14 cellular contexts compared by ENCODE assay signal in the genomic region with DNA sequence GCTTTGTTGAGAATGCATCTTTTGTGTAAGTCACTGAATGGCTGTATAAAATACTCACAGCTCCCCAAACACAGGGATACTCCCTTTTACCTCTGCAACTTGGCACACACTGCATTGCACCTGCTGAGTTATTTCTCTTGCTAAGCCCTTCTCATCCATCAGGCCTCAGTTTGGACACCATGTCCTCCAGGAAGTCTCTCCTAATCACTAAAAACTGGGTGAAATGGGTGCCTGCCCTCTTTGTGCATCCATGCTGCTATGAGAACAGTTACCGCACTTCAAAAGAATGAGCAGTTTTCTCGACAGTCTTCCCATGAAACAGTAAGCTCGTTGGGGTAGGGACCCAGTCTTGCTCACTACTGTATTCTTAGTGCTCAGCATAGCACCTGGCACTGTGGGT. TPM values are rescaled to one million over a fixed set of nuclear protein-coding genes. Genes with fewer than 3 reads are reported as not detected.
DNase-seq lines count a peak whose midpoint lies in the region; ATAC-seq, FAIRE-seq and TF ChIP-seq lines count a peak whose summit lies in the region.
"Had no signal": no experiment of that assay in that cellular context is flagged by ENCODE, and none has a peak within 500 bp of the region (broad histone marks: within the 10 kb centered on the region; RNA-seq: fewer than 3 reads in every experiment).

No MANE protein-coding gene starts in this region.

- H3K4me1 Mint-ChIP-seq in activated T-helper 17 cell treated with anti-CD3 and anti-CD28 coated beads, Interleukin-2, amount 50 U/mL, for 72 hours, result no peaks in the 10 kb centered on the region

- DNase-seq in HepG2 (ENCODE audit: low spot score), result no peak
- DNase-seq in right lobe of liver, result no peak
- no peak for DNase-seq in mucosa of descending colon
- no peak for DNase-seq in globus pallidus (ENCODE audit: low spot score)
- DNase-seq in NOMO-1 treated with DMSO at 0.1 percent for 48 hours (lab: John Stamatoyannopoulos, UW; ENCODE audit: unreplicated experiment), result no peak
- DNase-seq: COR-L47; MM.1S; NCI-H187 treated with DMSO at 0.1 percent for 48 hours; NCI-H524; NK-92 treated with Interleukin-12 subunit alpha and Interleukin-12 subunit beta, amount 100 ng/mL, for 24 hours; PC-3 had no signal

- H4K20me1 ChIP-seq in HepG2 (ENCODE audit: insufficient read depth, low read length), result no peaks in the 10 kb centered on the region
- H4K20me1 ChIP-seq in Loucy (ENCODE audit: insufficient read depth, low read length, poor library complexity, severe bottlenecking), result no peaks in the 10 kb centered on the region
- H4K20me1 ChIP-seq: BLaER1 had no signal

- ATAC-seq in HepG2, result no peak
- no peak for ATAC-seq in right lobe of liver
- ATAC-seq in mucosa of descending colon, result peak; percentile 35
- ATAC-seq in activated T-helper 17 cell treated with anti-CD3 and anti-CD28 coated beads, Interleukin-2, amount 50 U/mL, for 72 hours (replicated peaks), result no peak
- ATAC-seq: PC-3 had no signal

- H3K4me3 Mint-ChIP-seq in activated T-helper 17 cell treated with anti-CD3 and anti-CD28 coated beads, Interleukin-2, amount 50 U/mL, for 72 hours, result no peak overlapping the region

- in situ Hi-C loops in HepG2 (cut with HindIII; ENCODE audit: extremely low pct_ligation_motif_present, low pct_unique_long_range_greater_than_20kb), result no loop called here

- H2AFZ ChIP-seq in HepG2 (ENCODE audit: low read length), result no peak overlapping the region
- peak overlapping the region; percentile 47; the same call in 1 of the 2 replicates for H2AFZ ChIP-seq in Loucy (ENCODE audit: low read length)

- intact Hi-C loops in HepG2 (cut with micrococcal nuclease; ENCODE audit: unreplicated experiment), result no loop called here
- intact Hi-C loops in right lobe of liver (cut with DNase I), result no loop called here
- intact Hi-C loops in mucosa of descending colon (cut with DNase I, micrococcal nuclease), result no loop called here

- H3K4me1 ChIP-seq in HepG2 (ENCODE audit: insufficient read depth, low read length) (peaks cover 24% of the 10 kb centered on the region), right lobe of liver (no peaks in the 10 kb centered on the region), Loucy (ENCODE audit: insufficient read depth, low read length, poor library complexity, severe bottlenecking) (no peaks in the 10 kb centered on the region), mucosa of descending colon (ENCODE audit: low read depth) (peaks cover 5% of the 10 kb centered on the region)
- H3K4me1 ChIP-seq: BLaER1 had no signal

- TF ChIP-seq POLR2A in HepG2 (IDR thresholded peaks at IDR 0.05; ENCODE audit: insufficient read depth in 1 of 2, low read depth in 2 of 2, low read length in 2 of 2), result no peak
- TF ChIP-seq POLR2A in right lobe of liver (IDR thresholded peaks at IDR 0.05), result no peak

- H3K4me2 ChIP-seq in HepG2 (ENCODE audit: low read depth, low read length) (no peak overlapping the region), Loucy (ENCODE audit: low read depth, low read length, poor library complexity, severe bottlenecking) (no peak overlapping the region)
- H3K4me2 ChIP-seq: BLaER1 had no signal

- 21% methylated on average over 3 of the region's 3 CpGs for WGBS in HepG2 (ENCODE audit: low lambda C conversion rate)
- 52% methylated on average over 3 of the region's 3 CpGs for WGBS in right lobe of liver (ENCODE audit: insufficient coverage, low coverage, low lambda C conversion rate, missing lambda C conversion rate)

- H3K9me3 ChIP-seq in HepG2 (ENCODE audit: low read length), result no peaks in the 10 kb centered on the region
- H3K9me3 ChIP-seq in right lobe of liver, result no peaks in the 10 kb centered on the region
- no peaks in the 10 kb centered on the region for H3K9me3 ChIP-seq in Loucy (ENCODE audit: insufficient read depth, low read depth, low read length)
- no peaks in the 10 kb centered on the region for H3K9me3 ChIP-seq in mucosa of descending colon
- H3K9me3 ChIP-seq: BLaER1 had no signal

- peaks cover 7% of the 10 kb centered on the region; the same call in 1 of the 2 replicates for H3F3A ChIP-seq in Loucy (ENCODE audit: low read depth)

- no peak overlapping the region for H3K4me3 ChIP-seq in HepG2 (replicated peaks in 1 of 3; ENCODE audit: insufficient read depth in 1 of 3, low read depth in 2 of 3, low read length in 3 of 3)
- no peak overlapping the region for H3K4me3 ChIP-seq in right lobe of liver
- H3K4me3 ChIP-seq in Loucy (ENCODE audit: low read length, poor library complexity, severe bottlenecking), result no peak overlapping the region
- H3K4me3 ChIP-seq in mucosa of descending colon, result no peak overlapping the region
- H3K4me3 ChIP-seq: BLaER1 had no signal

- no peaks in the 10 kb centered on the region for H3K9me3 Mint-ChIP-seq in activated T-helper 17 cell treated with anti-CD3 and anti-CD28 coated beads, Interleukin-2, amount 50 U/mL, for 72 hours

- no TSS peak for BruUV-seq in HepG2 (replicated peaks; lab: Mats Ljungman, UMichigan)

- TF ChIP-seq RAD21 in HepG2 (CRISPR knock-in tag; IDR thresholded peaks at IDR 0.05), result no peak

- H3K27ac Mint-ChIP-seq in activated T-helper 17 cell treated with anti-CD3 and anti-CD28 coated beads, Interleukin-2, amount 50 U/mL, for 72 hours, result no peak overlapping the region

- no peak for FAIRE-seq in HepG2 (lab: Jason Lieb, UNC)

- CTCF ChIA-PET in HepG2 (lab: Yijun Ruan, JAX; ENCODE audit: low intra/inter-chr PET ratio, low total read pairs), result no interaction called here

- H3K27me3 Mint-ChIP-seq in activated T-helper 17 cell treated with anti-CD3 and anti-CD28 coated beads, Interleukin-2, amount 50 U/mL, for 72 hours, result no peaks in the 10 kb centered on the region

- H3K9me2 ChIP-seq in Loucy (replicated peaks; ENCODE audit: low read depth, low read length), result no peaks in the 10 kb centered on the region

- H3K9ac ChIP-seq in HepG2 (ENCODE audit: insufficient read depth, low read depth, low read length) (no peak overlapping the region), Loucy (ENCODE audit: low read depth, low read length, poor library complexity, severe bottlenecking) (no peak overlapping the region)
- H3K9ac ChIP-seq: BLaER1 had no signal

- TF ChIP-seq CTCF in HepG2 (CRISPR knock-in tag; IDR thresholded peaks at IDR 0.05) (no peak), right lobe of liver (IDR thresholded peaks at IDR 0.05) (no peak), Loucy (conservative IDR thresholded peaks at IDR 0.05; ENCODE audit: low read length) (no peak), mucosa of descending colon (IDR thresholded peaks at IDR 0.05) (no peak)

- no peaks in the 10 kb centered on the region for H3K36me3 ChIP-seq in HepG2 (replicated peaks in 1 of 2; ENCODE audit: control insufficient read depth in 1 of 2, insufficient read depth in 2 of 2, low read length in 2 of 2)
- peaks cover 0 to 7% (median 0%) of the 10 kb centered on the region in 4 donors for H3K36me3 ChIP-seq in right lobe of liver
- no peaks in the 10 kb centered on the region for H3K36me3 ChIP-seq in Loucy (ENCODE audit: insufficient read depth, low read length)
- no peaks in the 10 kb centered on the region for H3K36me3 ChIP-seq in mucosa of descending colon (ENCODE audit: low read depth)
- H3K36me3 ChIP-seq: BLaER1 had no signal

- POLR2A ChIA-PET in HepG2 (lab: Yijun Ruan, JAX), result interaction anchor here (1.0 to 1.8 kb wide), 2 partner anchors 42 to 81 kb away, joined by 3 to 5 read pairs; a partner anchor contains a TSS

- H3K36me3 Mint-ChIP-seq in activated T-helper 17 cell treated with anti-CD3 and anti-CD28 coated beads, Interleukin-2, amount 50 U/mL, for 72 hours (ENCODE audit: low read depth), result no peaks in the 10 kb centered on the region

- no peaks in the 10 kb centered on the region for H3K79me2 ChIP-seq in HepG2 (ENCODE audit: insufficient read depth, low read length)
- no peaks in the 10 kb centered on the region for H3K79me2 ChIP-seq in Loucy (ENCODE audit: insufficient read depth, low read length)

- H3K27ac ChIP-seq in HepG2 (ENCODE audit: extremely low read length, insufficient read depth, low read length) (peak overlapping the region; percentile 25), right lobe of liver (no peak overlapping the region)
- H3K27ac ChIP-seq: BLaER1 had no signal

- TF ChIP-seq EP300 in HepG2 (IDR thresholded peaks at IDR 0.05; ENCODE audit: low read depth in 2 of 2, low read length in 2 of 2) (no peak), HepG2 (CRISPR knock-in tag; IDR thresholded peaks at IDR 0.05; ENCODE audit: borderline replicate concordance) (no peak)

- H3K27me3 ChIP-seq in HepG2 (ENCODE audit: control insufficient read depth in 1 of 2, insufficient read depth in 2 of 2, low read length in 2 of 2) (no peaks in the 10 kb centered on the region; a peak in 1 of 5 replicates), right lobe of liver (no peaks in the 10 kb centered on the region), Loucy (ENCODE audit: insufficient read depth, low read length, poor library complexity, severe bottlenecking) (no peaks in the 10 kb centered on the region)
- H3K27me3 ChIP-seq: BLaER1 had no signal

RNA-seq across cellular contexts. Expression of a gene that starts 4.6 kb away (rescaled TPM):
- 22.5 and 51.1 TPM in 2 replicates for total RNA-seq in HepG2 (2016; rRNA removed; fragmentation: Illumina TruSeq; extraction: Trizol)
- total RNA-seq in HepG2 (2016; cell fraction: cytosol; rRNA removed; fragmentation: Illumina TruSeq; extraction: Trizol; ENCODE audit: low read depth), result 19.7 and 21.5 TPM in 2 replicates
- 23.8 and 44.2 TPM in 2 replicates for total RNA-seq in HepG2 (2016; cell fraction: insoluble cytoplasmic fraction; rRNA removed; fragmentation: Illumina TruSeq; extraction: Trizol)
- 31.3 and 31.8 TPM in 2 replicates for total RNA-seq in HepG2 (2016; cell fraction: membrane; rRNA removed; fragmentation: Illumina TruSeq; extraction: Trizol)
- total RNA-seq in HepG2 (2016; cell fraction: nucleus; rRNA removed; fragmentation: Illumina TruSeq; extraction: Trizol), result 20.6 and 22.5 TPM in 2 replicates
- 19.6 and 19.9 TPM in 2 replicates for polyA plus RNA-seq in HepG2 (2011; rRNA removed)
- polyA plus RNA-seq in HepG2 (2011; cell fraction: cytosol; rRNA removed), result 13.8 and 15.3 TPM in 2 replicates
- 14.3 and 16.7 TPM in 2 replicates for polyA plus RNA-seq in HepG2 (2011; cell fraction: nucleus; rRNA removed)
- 19.1 and 23.4 TPM in 2 replicates for polyA plus RNA-seq in HepG2 (2012)
- polyA plus RNA-seq in HepG2 (2016; cell fraction: cytosol; fragmentation: Illumina TruSeq; extraction: Trizol; ENCODE audit: low read depth), result 5.3 and 5.9 TPM in 2 replicates
- 38.7 and 39.7 TPM in 2 replicates for polyA plus RNA-seq in HepG2 (2016; cell fraction: insoluble cytoplasmic fraction; fragmentation: Illumina TruSeq; extraction: Trizol; ENCODE audit: low read depth)
- 10.5 and 13.7 TPM in 2 replicates for polyA plus RNA-seq in HepG2 (2016; cell fraction: membrane; fragmentation: Illumina TruSeq; extraction: Trizol; ENCODE audit: low read depth)
- 32.3 and 39.0 TPM in 2 replicates for polyA plus RNA-seq in HepG2 (2016; cell fraction: nucleus; fragmentation: Illumina TruSeq; extraction: Trizol; ENCODE audit: insufficient read depth, low read depth)
- polyA minus RNA-seq in HepG2 (2011; rRNA and poly(A)+ RNA removed; ENCODE audit: low replicate concordance), result 8.8 and 61.2 TPM in 2 replicates
- 24.5 and 28.9 TPM in 2 replicates for polyA minus RNA-seq in HepG2 (2011; cell fraction: cytosol; rRNA and poly(A)+ RNA removed)
- 27.6 and 30.8 TPM in 2 replicates for polyA minus RNA-seq in HepG2 (2011; cell fraction: nucleus; rRNA and poly(A)+ RNA removed)
- 10 to 100 TPM; 16.1 to 60.4 (median 45.0) TPM for total RNA-seq in right lobe of liver
- total RNA-seq in mucosa of descending colon, result 10 to 100 TPM; 10.5 to 20.0 (median 13.6) TPM
- total RNA-seq in activated T-helper 17 cell treated with anti-CD3 and anti-CD28 coated beads, Interleukin-2, amount 50 U/mL, for 72 hours, result 10 to 100 TPM; 13.6 to 20.5 TPM

RNA-seq across cellular contexts. Expression of a gene that starts 42.0 kb away (rescaled TPM):
- total RNA-seq in HepG2 (2016; rRNA removed; fragmentation: Illumina TruSeq; extraction: Trizol) (47.5 and 47.8 TPM in 2 replicates), right lobe of liver (10 to 100 TPM; 18.9 to 66.3 (median 36.8) TPM), mucosa of descending colon (10 to 100 TPM; 37.0 to 51.3 (median 47.2) TPM)
- total RNA-seq in HepG2 (2016; cell fraction: cytosol; rRNA removed; fragmentation: Illumina TruSeq; extraction: Trizol; ENCODE audit: low read depth), result 17.3 and 20.1 TPM in 2 replicates
- total RNA-seq in HepG2 (2016; cell fraction: insoluble cytoplasmic fraction; rRNA removed; fragmentation: Illumina TruSeq; extraction: Trizol), result 44.5 and 51.8 TPM in 2 replicates
- 19.7 and 24.1 TPM in 2 replicates for total RNA-seq in HepG2 (2016; cell fraction: membrane; rRNA removed; fragmentation: Illumina TruSeq; extraction: Trizol)
- total RNA-seq in HepG2 (2016; cell fraction: nucleus; rRNA removed; fragmentation: Illumina TruSeq; extraction: Trizol), result 55.8 and 65.6 TPM in 2 replicates
- 32.8 and 37.8 TPM in 2 replicates for polyA plus RNA-seq in HepG2 (2011; rRNA removed)
- 20.8 and 21.9 TPM in 2 replicates for polyA plus RNA-seq in HepG2 (2011; cell fraction: cytosol; rRNA removed)
- 65.3 and 69.9 TPM in 2 replicates for polyA plus RNA-seq in HepG2 (2011; cell fraction: nucleus; rRNA removed)
- polyA plus RNA-seq in HepG2 (2012), result 20.1 and 22.7 TPM in 2 replicates
- polyA plus RNA-seq in HepG2 (2016; cell fraction: cytosol; fragmentation: Illumina TruSeq; extraction: Trizol; ENCODE audit: low read depth), result 15.4 and 15.5 TPM in 2 replicates
- polyA plus RNA-seq in HepG2 (2016; cell fraction: insoluble cytoplasmic fraction; fragmentation: Illumina TruSeq; extraction: Trizol; ENCODE audit: low read depth), result 33.1 and 38.8 TPM in 2 replicates
- polyA plus RNA-seq in HepG2 (2016; cell fraction: membrane; fragmentation: Illumina TruSeq; extraction: Trizol; ENCODE audit: low read depth), result 11.9 and 12.6 TPM in 2 replicates
- 54.6 and 64.4 TPM in 2 replicates for polyA plus RNA-seq in HepG2 (2016; cell fraction: nucleus; fragmentation: Illumina TruSeq; extraction: Trizol; ENCODE audit: insufficient read depth, low read depth)
- 9.0 and 51.6 TPM in 2 replicates for polyA minus RNA-seq in HepG2 (2011; rRNA and poly(A)+ RNA removed; ENCODE audit: low replicate concordance)
- polyA minus RNA-seq in HepG2 (2011; cell fraction: cytosol; rRNA and poly(A)+ RNA removed), result 18.4 and 20.6 TPM in 2 replicates
- 168 and 170 TPM in 2 replicates for polyA minus RNA-seq in HepG2 (2011; cell fraction: nucleus; rRNA and poly(A)+ RNA removed)
- total RNA-seq in activated T-helper 17 cell treated with anti-CD3 and anti-CD28 coated beads, Interleukin-2, amount 50 U/mL, for 72 hours, result 10 to 100 TPM; 22.5 to 24.4 TPM
